1 cellular context compared by ENCODE assay signal in the genomic region with DNA sequence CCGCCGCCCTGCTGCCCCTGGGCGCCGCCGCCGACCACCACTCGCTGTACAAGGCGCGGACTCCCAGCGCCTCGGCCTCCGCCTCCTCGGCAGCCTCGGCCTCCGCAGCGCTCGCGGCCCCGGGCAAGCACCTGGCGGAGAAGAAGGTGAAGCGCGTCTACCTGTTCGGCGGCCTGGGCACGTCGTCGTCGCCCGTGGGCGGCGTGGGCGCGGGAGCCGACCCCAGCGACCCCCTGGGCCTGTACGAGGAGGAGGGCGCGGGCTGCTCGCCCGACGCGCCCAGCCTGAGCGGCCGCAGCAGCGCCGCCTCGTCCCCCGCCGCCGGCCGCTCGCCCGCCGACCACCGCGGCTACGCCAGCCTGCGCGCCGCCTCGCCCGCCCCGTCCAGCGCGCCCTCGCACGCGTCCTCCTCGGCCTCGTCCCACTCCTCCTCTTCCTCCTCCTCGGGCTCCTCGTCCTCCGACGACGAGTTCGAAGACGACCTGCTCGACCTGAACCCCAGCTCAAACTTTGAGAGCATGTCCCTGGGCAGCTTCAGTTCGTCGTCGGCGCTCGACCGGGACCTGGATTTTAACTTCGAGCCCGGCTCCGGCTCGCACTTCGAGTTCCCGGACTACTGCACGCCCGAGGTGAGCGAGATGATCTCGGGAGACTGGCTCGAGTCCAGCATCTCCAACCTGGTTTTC.
TF ChIP-seq lines count a peak whose summit lies in the region.

No MANE protein-coding gene starts in this region.

TF ChIP-seq in HEK293, 187 proteins besides CTCF, POLR2A, EP300 and RAD21 (continued from another document and continues in another):
- TF ChIP-seq ZNF777 (tag by site-specific recombination; IDR thresholded peaks at IDR 0.05; ENCODE audit: borderline replicate concordance) (peak; percentile 91), ZXDB (tag by site-specific recombination; IDR thresholded peaks at IDR 0.05) (no peak), ZNF548 (tag by site-specific recombination; IDR thresholded peaks at IDR 0.05) (no peak), KLF16 (tag by site-specific recombination; IDR thresholded peaks at IDR 0.05) (no peak), ZNF174 (tag by site-specific recombination; IDR thresholded peaks at IDR 0.05) (no peak), ZNF24 (tag by site-specific recombination; IDR thresholded peaks at IDR 0.05) (no peak), ZNF211 (tag by site-specific recombination; IDR thresholded peaks at IDR 0.05; ENCODE audit: low read depth) (no peak), ZNF394 (tag by site-specific recombination; IDR thresholded peaks at IDR 0.05; ENCODE audit: borderline replicate concordance) (no peak), ZNF114 (tag by site-specific recombination; IDR thresholded peaks at IDR 0.05) (no peak), ZNF37A (tag by site-specific recombination; IDR thresholded peaks at IDR 0.05) (no peak), ZNF670 (tag by site-specific recombination; IDR thresholded peaks at IDR 0.05; ENCODE audit: low read depth) (no peak), ZNF624 (tag by site-specific recombination; IDR thresholded peaks at IDR 0.05) (no peak), ZNF677 (tag by site-specific recombination; IDR thresholded peaks at IDR 0.05) (no peak), EGR2 (tag by site-specific recombination; IDR thresholded peaks at IDR 0.05; ENCODE audit: low read depth) (no peak), WT1 (tag by site-specific recombination; IDR thresholded peaks at IDR 0.05) (no peak), ZNF133 (tag by site-specific recombination; IDR thresholded peaks at IDR 0.05) (no peak), ZNF626 (tag by site-specific recombination; IDR thresholded peaks at IDR 0.05) (no peak), ZNF266 (tag by site-specific recombination; IDR thresholded peaks at IDR 0.05; ENCODE audit: low read depth) (no peak), ZNF132 (tag by site-specific recombination; IDR thresholded peaks at IDR 0.05; ENCODE audit: borderline replicate concordance) (no peak), ZSCAN16 (tag by site-specific recombination; IDR thresholded peaks at IDR 0.05) (no peak), TRIM28 (IDR thresholded peaks at IDR 0.05; ENCODE audit: borderline replicate concordance, low read length) (no peak), HOXC10 (CRISPR knock-in tag; IDR thresholded peaks at IDR 0.05) (peak; percentile 45; the same call in 1 of the 2 replicates), RBAK (tag by site-specific recombination; IDR thresholded peaks at IDR 0.05) (no peak), FEZF1 (tag by site-specific recombination; IDR thresholded peaks at IDR 0.05) (no peak), ZNF658 (tag by site-specific recombination; IDR thresholded peaks at IDR 0.05) (no peak), ZNF501 (tag by site-specific recombination; IDR thresholded peaks at IDR 0.05) (0 out of 2 replicates have a peak, but pooled peaks have one; percentile 8), YY2 (tag by site-specific recombination; IDR thresholded peaks at IDR 0.05) (no peak), ZNF530 (tag by site-specific recombination; IDR thresholded peaks at IDR 0.05; ENCODE audit: low read depth) (no peak), GLI2 (tag by site-specific recombination; IDR thresholded peaks at IDR 0.05; ENCODE audit: borderline replicate concordance, low read depth) (no peak), HOXD13 (CRISPR knock-in tag; IDR thresholded peaks at IDR 0.05; ENCODE audit: borderline replicate concordance) (no peak), ZNF324 (tag by site-specific recombination; IDR thresholded peaks at IDR 0.05) (no peak), ZFHX2 (tag by site-specific recombination; conservative IDR thresholded peaks at IDR 0.05) (peak; percentile 23; the same call in 1 of the 2 replicates), ZBTB17 (tag by site-specific recombination; IDR thresholded peaks at IDR 0.05) (peak; percentile 85), KLF10 (tag by site-specific recombination; IDR thresholded peaks at IDR 0.05) (no peak), HOXA7 (CRISPR knock-in tag; IDR thresholded peaks at IDR 0.05; ENCODE audit: borderline replicate concordance) (no peak), ZNF473 (tag by site-specific recombination; IDR thresholded peaks at IDR 0.05) (no peak), GLI4 (tag by site-specific recombination; IDR thresholded peaks at IDR 0.05) (0 out of 2 replicates have a peak, but pooled peaks have one; percentile 11), ZNF157 (tag by site-specific recombination; IDR thresholded peaks at IDR 0.05) (no peak), SALL2 (tag by site-specific recombination; IDR thresholded peaks at IDR 0.05; ENCODE audit: borderline replicate concordance) (no peak), ZNF660 (tag by site-specific recombination; IDR thresholded peaks at IDR 0.05) (0 out of 2 replicates have a peak, but pooled peaks have one; percentile 26)
- TF ChIP-seq, protein P1, sequence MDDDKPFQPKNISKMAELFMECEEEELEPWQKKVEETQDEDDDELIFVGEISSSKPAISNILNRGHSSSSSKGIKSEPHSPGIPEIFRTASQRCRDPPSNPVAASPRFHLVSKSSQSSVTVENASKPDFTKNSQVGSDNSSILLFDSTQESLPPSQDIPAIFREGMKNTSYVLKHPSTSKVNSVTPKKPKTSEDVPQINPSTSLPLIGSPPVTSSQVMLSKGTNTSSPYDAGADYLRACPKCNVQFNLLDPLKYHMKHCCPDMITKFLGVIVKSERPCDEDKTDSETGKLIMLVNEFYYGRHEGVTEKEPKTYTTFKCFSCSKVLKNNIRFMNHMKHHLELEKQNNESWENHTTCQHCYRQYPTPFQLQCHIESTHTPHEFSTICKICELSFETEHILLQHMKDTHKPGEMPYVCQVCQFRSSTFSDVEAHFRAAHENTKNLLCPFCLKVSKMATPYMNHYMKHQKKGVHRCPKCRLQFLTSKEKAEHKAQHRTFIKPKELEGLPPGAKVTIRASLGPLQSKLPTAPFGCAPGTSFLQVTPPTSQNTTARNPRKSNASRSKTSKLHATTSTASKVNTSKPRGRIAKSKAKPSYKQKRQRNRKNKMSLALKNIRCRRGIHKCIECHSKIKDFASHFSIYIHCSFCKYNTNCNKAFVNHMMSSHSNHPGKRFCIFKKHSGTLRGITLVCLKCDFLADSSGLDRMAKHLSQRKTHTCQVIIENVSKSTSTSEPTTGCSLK (tag by site-specific recombination; IDR thresholded peaks at IDR 0.05): no peak
- TF ChIP-seq, protein P2, sequence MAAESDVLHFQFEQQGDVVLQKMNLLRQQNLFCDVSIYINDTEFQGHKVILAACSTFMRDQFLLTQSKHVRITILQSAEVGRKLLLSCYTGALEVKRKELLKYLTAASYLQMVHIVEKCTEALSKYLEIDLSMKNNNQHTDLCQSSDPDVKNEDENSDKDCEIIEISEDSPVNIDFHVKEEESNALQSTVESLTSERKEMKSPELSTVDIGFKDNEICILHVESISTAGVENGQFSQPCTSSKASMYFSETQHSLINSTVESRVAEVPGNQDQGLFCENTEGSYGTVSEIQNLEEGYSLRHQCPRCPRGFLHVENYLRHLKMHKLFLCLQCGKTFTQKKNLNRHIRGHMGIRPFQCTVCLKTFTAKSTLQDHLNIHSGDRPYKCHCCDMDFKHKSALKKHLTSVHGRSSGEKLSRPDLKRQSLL (tag by site-specific recombination; IDR thresholded peaks at IDR 0.05): no peak
- TF ChIP-seq, protein P3, sequence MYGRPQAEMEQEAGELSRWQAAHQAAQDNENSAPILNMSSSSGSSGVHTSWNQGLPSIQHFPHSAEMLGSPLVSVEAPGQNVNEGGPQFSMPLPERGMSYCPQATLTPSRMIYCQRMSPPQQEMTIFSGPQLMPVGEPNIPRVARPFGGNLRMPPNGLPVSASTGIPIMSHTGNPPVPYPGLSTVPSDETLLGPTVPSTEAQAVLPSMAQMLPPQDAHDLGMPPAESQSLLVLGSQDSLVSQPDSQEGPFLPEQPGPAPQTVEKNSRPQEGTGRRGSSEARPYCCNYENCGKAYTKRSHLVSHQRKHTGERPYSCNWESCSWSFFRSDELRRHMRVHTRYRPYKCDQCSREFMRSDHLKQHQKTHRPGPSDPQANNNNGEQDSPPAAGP (tag by site-specific recombination; IDR thresholded peaks at IDR 0.05): no peak
- TF ChIP-seq, protein P4, sequence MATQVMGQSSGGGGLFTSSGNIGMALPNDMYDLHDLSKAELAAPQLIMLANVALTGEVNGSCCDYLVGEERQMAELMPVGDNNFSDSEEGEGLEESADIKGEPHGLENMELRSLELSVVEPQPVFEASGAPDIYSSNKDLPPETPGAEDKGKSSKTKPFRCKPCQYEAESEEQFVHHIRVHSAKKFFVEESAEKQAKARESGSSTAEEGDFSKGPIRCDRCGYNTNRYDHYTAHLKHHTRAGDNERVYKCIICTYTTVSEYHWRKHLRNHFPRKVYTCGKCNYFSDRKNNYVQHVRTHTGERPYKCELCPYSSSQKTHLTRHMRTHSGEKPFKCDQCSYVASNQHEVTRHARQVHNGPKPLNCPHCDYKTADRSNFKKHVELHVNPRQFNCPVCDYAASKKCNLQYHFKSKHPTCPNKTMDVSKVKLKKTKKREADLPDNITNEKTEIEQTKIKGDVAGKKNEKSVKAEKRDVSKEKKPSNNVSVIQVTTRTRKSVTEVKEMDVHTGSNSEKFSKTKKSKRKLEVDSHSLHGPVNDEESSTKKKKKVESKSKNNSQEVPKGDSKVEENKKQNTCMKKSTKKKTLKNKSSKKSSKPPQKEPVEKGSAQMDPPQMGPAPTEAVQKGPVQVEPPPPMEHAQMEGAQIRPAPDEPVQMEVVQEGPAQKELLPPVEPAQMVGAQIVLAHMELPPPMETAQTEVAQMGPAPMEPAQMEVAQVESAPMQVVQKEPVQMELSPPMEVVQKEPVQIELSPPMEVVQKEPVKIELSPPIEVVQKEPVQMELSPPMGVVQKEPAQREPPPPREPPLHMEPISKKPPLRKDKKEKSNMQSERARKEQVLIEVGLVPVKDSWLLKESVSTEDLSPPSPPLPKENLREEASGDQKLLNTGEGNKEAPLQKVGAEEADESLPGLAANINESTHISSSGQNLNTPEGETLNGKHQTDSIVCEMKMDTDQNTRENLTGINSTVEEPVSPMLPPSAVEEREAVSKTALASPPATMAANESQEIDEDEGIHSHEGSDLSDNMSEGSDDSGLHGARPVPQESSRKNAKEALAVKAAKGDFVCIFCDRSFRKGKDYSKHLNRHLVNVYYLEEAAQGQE (tag by site-specific recombination; IDR thresholded peaks at IDR 0.05): no peak
- TF ChIP-seq, protein P5, sequence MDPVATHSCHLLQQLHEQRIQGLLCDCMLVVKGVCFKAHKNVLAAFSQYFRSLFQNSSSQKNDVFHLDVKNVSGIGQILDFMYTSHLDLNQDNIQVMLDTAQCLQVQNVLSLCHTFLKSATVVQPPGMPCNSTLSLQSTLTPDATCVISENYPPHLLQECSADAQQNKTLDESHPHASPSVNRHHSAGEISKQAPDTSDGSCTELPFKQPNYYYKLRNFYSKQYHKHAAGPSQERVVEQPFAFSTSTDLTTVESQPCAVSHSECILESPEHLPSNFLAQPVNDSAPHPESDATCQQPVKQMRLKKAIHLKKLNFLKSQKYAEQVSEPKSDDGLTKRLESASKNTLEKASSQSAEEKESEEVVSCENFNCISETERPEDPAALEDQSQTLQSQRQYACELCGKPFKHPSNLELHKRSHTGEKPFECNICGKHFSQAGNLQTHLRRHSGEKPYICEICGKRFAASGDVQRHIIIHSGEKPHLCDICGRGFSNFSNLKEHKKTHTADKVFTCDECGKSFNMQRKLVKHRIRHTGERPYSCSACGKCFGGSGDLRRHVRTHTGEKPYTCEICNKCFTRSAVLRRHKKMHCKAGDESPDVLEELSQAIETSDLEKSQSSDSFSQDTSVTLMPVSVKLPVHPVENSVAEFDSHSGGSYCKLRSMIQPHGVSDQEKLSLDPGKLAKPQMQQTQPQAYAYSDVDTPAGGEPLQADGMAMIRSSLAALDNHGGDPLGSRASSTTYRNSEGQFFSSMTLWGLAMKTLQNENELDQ (tag by site-specific recombination; IDR thresholded peaks at IDR 0.05; ENCODE audit: low read depth): no peak
- TF ChIP-seq, protein P6, sequence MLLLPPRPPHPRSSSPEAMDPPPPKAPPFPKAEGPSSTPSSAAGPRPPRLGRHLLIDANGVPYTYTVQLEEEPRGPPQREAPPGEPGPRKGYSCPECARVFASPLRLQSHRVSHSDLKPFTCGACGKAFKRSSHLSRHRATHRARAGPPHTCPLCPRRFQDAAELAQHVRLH (tag by site-specific recombination; IDR thresholded peaks at IDR 0.05): no peak
- TF ChIP-seq, protein P7, sequence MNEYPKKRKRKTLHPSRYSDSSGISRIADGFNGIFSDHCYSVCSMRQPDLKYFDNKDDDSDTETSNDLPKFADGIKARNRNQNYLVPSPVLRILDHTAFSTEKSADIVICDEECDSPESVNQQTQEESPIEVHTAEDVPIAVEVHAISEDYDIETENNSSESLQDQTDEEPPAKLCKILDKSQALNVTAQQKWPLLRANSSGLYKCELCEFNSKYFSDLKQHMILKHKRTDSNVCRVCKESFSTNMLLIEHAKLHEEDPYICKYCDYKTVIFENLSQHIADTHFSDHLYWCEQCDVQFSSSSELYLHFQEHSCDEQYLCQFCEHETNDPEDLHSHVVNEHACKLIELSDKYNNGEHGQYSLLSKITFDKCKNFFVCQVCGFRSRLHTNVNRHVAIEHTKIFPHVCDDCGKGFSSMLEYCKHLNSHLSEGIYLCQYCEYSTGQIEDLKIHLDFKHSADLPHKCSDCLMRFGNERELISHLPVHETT (tag by site-specific recombination; IDR thresholded peaks at IDR 0.05): no peak
- TF ChIP-seq, protein P8, sequence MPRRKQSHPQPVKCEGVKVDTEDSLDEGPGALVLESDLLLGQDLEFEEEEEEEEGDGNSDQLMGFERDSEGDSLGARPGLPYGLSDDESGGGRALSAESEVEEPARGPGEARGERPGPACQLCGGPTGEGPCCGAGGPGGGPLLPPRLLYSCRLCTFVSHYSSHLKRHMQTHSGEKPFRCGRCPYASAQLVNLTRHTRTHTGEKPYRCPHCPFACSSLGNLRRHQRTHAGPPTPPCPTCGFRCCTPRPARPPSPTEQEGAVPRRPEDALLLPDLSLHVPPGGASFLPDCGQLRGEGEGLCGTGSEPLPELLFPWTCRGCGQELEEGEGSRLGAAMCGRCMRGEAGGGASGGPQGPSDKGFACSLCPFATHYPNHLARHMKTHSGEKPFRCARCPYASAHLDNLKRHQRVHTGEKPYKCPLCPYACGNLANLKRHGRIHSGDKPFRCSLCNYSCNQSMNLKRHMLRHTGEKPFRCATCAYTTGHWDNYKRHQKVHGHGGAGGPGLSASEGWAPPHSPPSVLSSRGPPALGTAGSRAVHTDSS (tag by site-specific recombination; IDR thresholded peaks at IDR 0.05): peak; percentile 71
- TF ChIP-seq, protein P9, sequence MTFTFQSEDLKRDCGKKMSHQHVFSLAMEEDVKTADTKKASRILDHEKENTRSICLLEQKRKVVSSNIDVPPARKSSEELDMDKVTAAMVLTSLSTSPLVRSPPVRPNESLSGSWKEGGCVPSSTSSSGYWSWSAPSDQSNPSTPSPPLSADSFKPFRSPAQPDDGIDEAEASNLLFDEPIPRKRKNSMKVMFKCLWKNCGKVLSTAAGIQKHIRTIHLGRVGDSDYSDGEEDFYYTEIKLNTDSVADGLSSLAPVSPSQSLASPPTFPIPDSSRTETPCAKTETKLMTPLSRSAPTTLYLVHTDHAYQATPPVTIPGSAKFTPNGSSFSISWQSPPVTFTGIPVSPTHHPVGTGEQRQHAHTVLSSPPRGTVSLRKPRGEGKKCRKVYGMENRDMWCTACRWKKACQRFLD (tag by site-specific recombination; IDR thresholded peaks at IDR 0.05): no peak
- TF ChIP-seq, protein P10, sequence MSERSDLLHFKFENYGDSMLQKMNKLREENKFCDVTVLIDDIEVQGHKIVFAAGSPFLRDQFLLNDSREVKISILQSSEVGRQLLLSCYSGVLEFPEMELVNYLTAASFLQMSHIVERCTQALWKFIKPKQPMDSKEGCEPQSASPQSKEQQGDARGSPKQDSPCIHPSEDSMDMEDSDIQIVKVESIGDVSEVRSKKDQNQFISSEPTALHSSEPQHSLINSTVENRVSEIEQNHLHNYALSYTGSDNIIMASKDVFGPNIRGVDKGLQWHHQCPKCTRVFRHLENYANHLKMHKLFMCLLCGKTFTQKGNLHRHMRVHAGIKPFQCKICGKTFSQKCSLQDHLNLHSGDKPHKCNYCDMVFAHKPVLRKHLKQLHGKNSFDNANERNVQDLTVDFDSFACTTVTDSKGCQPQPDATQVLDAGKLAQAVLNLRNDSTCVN (tag by site-specific recombination; optimal IDR thresholded peaks at IDR 0.05): peak; percentile 90
